Comparison of ENCODE assay signal across 10 cellular contexts in the genomic region with DNA sequence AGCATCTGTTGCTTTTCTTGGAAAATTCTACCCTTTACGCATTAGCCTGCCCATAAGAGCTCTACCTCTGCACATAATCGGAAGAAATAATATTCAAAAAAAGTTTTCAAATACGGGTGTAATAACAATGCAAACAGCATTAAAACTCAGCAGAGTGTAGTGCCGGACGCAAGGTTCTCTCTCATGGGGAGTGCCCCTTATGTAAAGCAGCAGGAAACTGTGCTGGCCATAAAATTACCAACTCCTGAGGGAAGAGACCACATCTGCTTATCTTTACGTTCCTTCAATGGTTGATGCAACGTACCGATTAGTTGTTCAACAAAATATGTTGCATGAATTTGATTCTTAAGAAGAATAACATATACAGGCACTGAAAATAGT.
DNase-seq lines count a peak whose midpoint lies in the region; ATAC-seq lines count a peak whose summit lies in the region.
"Had no signal": no experiment of that assay in that cellular context is flagged by ENCODE, and none has a peak within 500 bp of the region (broad histone marks: within the 10 kb centered on the region; RNA-seq: fewer than 3 reads in every experiment).

No MANE protein-coding gene starts in this region.

- H3K9me3 Mint-ChIP-seq in IgD-negative memory B cell (no peaks in the 10 kb centered on the region), naive B cell (peaks cover 0 to 3% (median 2%) of the 10 kb centered on the region in 7 donors)

- H3K4me1 Mint-ChIP-seq in IgD-negative memory B cell (peaks cover 37 to 41% (median 41%) of the 10 kb centered on the region in 3 donors), naive B cell (peaks cover 49 to 78% (median 57%) of the 10 kb centered on the region in 3 donors)

- ATAC-seq in GM18873 (IDR thresholded peaks at IDR 0.05; ENCODE audit: low FRiP score, unreplicated experiment), result peak; percentile 72
- peak; percentile 87 for ATAC-seq in HG02588 (IDR thresholded peaks at IDR 0.05; ENCODE audit: unreplicated experiment)
- ATAC-seq in naive B cell (ENCODE audit: low read depth in 2 of 2), result peak; percentile 95 to 96

- H3K27ac Mint-ChIP-seq in IgD-negative memory B cell, result peak overlapping the region; percentile 40 to 88 (median 47)
- H3K27ac Mint-ChIP-seq in naive B cell, result peak overlapping the region; percentile 85 to 98 (median 94)

- peaks cover 4% of the 10 kb centered on the region for H3K36me3 Mint-ChIP-seq in IgD-negative memory B cell
- no peaks in the 10 kb centered on the region for H3K36me3 Mint-ChIP-seq in naive B cell

- H3K4me3 Mint-ChIP-seq in IgD-negative memory B cell, result peak overlapping the region; percentile 76 to 94 (median 89)
- peak overlapping the region; percentile 86 to 98 (median 93) for H3K4me3 Mint-ChIP-seq in naive B cell

- H3K27me3 Mint-ChIP-seq in IgD-negative memory B cell, result no peaks in the 10 kb centered on the region
- no peaks in the 10 kb centered on the region for H3K27me3 Mint-ChIP-seq in naive B cell

- DNase-seq in naive B cell (peak; percentile 74), NCI-H2196 treated with DMSO at 0.1 percent for 48 hours (lab: John Stamatoyannopoulos, UW; ENCODE audit: unreplicated experiment) (no peak), NCI-H1048 (lab: John Stamatoyannopoulos, UW) (no peak), occipital lobe (lab: John Stamatoyannopoulos, UW) (no peak), MV-4-11 (lab: John Stamatoyannopoulos, UW) (no peak)
- DNase-seq: islet precursor cell, NCI-H510A had no signal
